In genomic region chr13:80256352-80256932, GRCh38 we compare ENCODE assay signal across 12 cellular contexts.
A peak's percentile ranks its signal among the peaks of the same experiment; 100 is the strongest.
DNase-seq lines count a peak whose midpoint lies in the region; ATAC-seq and TF ChIP-seq lines count a peak whose summit lies in the region.
"Had no signal": no experiment of that assay in that cellular context is flagged by ENCODE, and none has a peak within 500 bp of the region (broad histone marks: within the 10 kb centered on the region; RNA-seq: fewer than 3 reads in every experiment).

No MANE protein-coding gene starts in this region.

- peaks cover 5% of the 10 kb centered on the region for H3K4me1 Mint-ChIP-seq in nephron progenitor cell
- no peaks in the 10 kb centered on the region for H3K4me1 Mint-ChIP-seq in activated CD8-positive, alpha-beta memory T cell treated with anti-CD3 and anti-CD28 coated beads, Interleukin-2, amount 10 ng/mL, durations not matched to agents 7 days and 5 days
- H3K4me1 Mint-ChIP-seq: memory B cell had no signal

- H3K4me3 Mint-ChIP-seq in nephron progenitor cell = no peak overlapping the region
- no peak overlapping the region for H3K4me3 Mint-ChIP-seq in activated CD8-positive, alpha-beta memory T cell treated with anti-CD3 and anti-CD28 coated beads, Interleukin-2, amount 10 ng/mL, durations not matched to agents 7 days and 5 days
- H3K4me3 Mint-ChIP-seq: memory B cell had no signal

- peaks cover 46% of the 10 kb centered on the region for H3K9me3 Mint-ChIP-seq in nephron progenitor cell
- peaks cover 2% of the 10 kb centered on the region for H3K9me3 Mint-ChIP-seq in activated CD8-positive, alpha-beta memory T cell treated with anti-CD3 and anti-CD28 coated beads, Interleukin-2, amount 10 ng/mL, durations not matched to agents 7 days and 5 days (ENCODE audit: low read depth)
- H3K9me3 Mint-ChIP-seq: memory B cell had no signal

- CTCF ChIA-PET in activated CD8-positive, alpha-beta memory T cell treated with anti-CD3 and anti-CD28 coated beads, Interleukin-2, amount 10 ng/mL, durations not matched to agents 7 days and 5 days (lab: Charles Lee) = no interaction called here

- ATAC-seq in GM18873 (IDR thresholded peaks at IDR 0.05; ENCODE audit: low FRiP score, unreplicated experiment) (peak; percentile 77), GM21526 (IDR thresholded peaks at IDR 0.05; ENCODE audit: low FRiP score, unreplicated experiment) (peak; percentile 80), HG02981 (IDR thresholded peaks at IDR 0.05; ENCODE audit: unreplicated experiment) (peak; percentile 65)
- no peak for ATAC-seq in activated CD8-positive, alpha-beta memory T cell treated with anti-CD3 and anti-CD28 coated beads, Interleukin-2, amount 10 ng/mL, durations not matched to agents 7 days and 5 days

- H3K27me3 Mint-ChIP-seq in nephron progenitor cell (ENCODE audit: low read depth, poor library complexity) = peaks cover 6% of the 10 kb centered on the region
- no peaks in the 10 kb centered on the region for H3K27me3 Mint-ChIP-seq in activated CD8-positive, alpha-beta memory T cell treated with anti-CD3 and anti-CD28 coated beads, Interleukin-2, amount 10 ng/mL, durations not matched to agents 7 days and 5 days
- H3K27me3 Mint-ChIP-seq: memory B cell had no signal

- H3K36me3 Mint-ChIP-seq in nephron progenitor cell (ENCODE audit: low read depth) = peaks cover 21% of the 10 kb centered on the region
- no peaks in the 10 kb centered on the region for H3K36me3 Mint-ChIP-seq in activated CD8-positive, alpha-beta memory T cell treated with anti-CD3 and anti-CD28 coated beads, Interleukin-2, amount 10 ng/mL, durations not matched to agents 7 days and 5 days
- H3K36me3 Mint-ChIP-seq: memory B cell had no signal

- no peak for TF ChIP-seq CTCF in nephron progenitor cell (IDR thresholded peaks at IDR 0.05)

- no peak for DNase-seq in nephron progenitor cell
- DNase-seq in NCI-H1694 (lab: John Stamatoyannopoulos, UW) = no peak
- DNase-seq in activated CD8-positive, alpha-beta memory T cell treated with anti-CD3 and anti-CD28 coated beads, Interleukin-2, amount 10 ng/mL, durations not matched to agents 7 days and 5 days = no peak
- DNase-seq in Ammon's horn (ENCODE audit: low spot score) = no peak
- DNase-seq: KG1, NCI-H2081 treated with DMSO at 0.1 percent for 48 hours, spleen, WERI-Rb-1 had no signal

- H3K27ac Mint-ChIP-seq in nephron progenitor cell = peak overlapping the region; percentile 0
- H3K27ac Mint-ChIP-seq in activated CD8-positive, alpha-beta memory T cell treated with anti-CD3 and anti-CD28 coated beads, Interleukin-2, amount 10 ng/mL, durations not matched to agents 7 days and 5 days = no peak overlapping the region
- H3K27ac Mint-ChIP-seq: memory B cell had no signal
